Comparison of ENCODE assay signal across 34 cellular contexts in genomic region chr6:106811088-106811686, GRCh38.
"Had no signal": no experiment of that assay in that cellular context is flagged by ENCODE, and none has a peak within 500 bp of the region (broad histone marks: within the 10 kb centered on the region; RNA-seq: fewer than 3 reads in every experiment).

No MANE protein-coding gene starts in this region.

- H3K36me3 ChIP-seq: adrenal gland, brain microvascular endothelial cell, breast epithelium had no signal

- H3K27me3 ChIP-seq: adrenal gland, body of pancreas, brain microvascular endothelial cell, breast epithelium had no signal

- H3K4me1 ChIP-seq: adrenal gland, body of pancreas, breast epithelium had no signal

- FAIRE-seq: astrocyte, colon, TTC549 had no signal

- DNase-seq: activated B cell treated with CpG ODN at 0.5 μM for 24 hours; activated CD4-positive, alpha-beta memory T cell treated with anti-CD3 and anti-CD28 coated beads for 36 hours; activated CD4-positive, alpha-beta T cell treated with anti-CD3 and anti-CD28 coated beads for 4 hours; activated CD4-positive, alpha-beta T cell treated with anti-CD3 and anti-CD28 coated beads, Interleukin-2, amount 10 ng/mL, durations not matched to agents 24 days and 14 days; activated CD4-positive, alpha-beta T cell treated with anti-CD3 and anti-CD28 coated beads, Interleukin-2, amount 50 U/mL, for 1 hour; activated CD4-positive, alpha-beta T cell treated with anti-CD3 and anti-CD28 coated beads, Interleukin-2, amount 50 U/mL, for 4 hours; activated CD4-positive, CD25-positive, alpha-beta regulatory T cell treated with anti-CD3 and anti-CD28 coated beads, Interleukin-2, amount 50 U/mL, for 72 hours; activated CD8-positive, alpha-beta memory T cell treated with anti-CD3 and anti-CD28 coated beads, Interleukin-2, amount 50 U/mL, for 4 hours; activated CD8-positive, alpha-beta T cell treated with anti-CD3 and anti-CD28 coated beads for 36 hours; activated effector memory CD4-positive, alpha-beta T cell treated with anti-CD3 and anti-CD28 coated beads, Interleukin-2, amount 50 U/mL, for 16 hours; activated gamma-delta T cell treated with Interleukin-2 at 50 U/mL for 16 hours; activated naive CD4-positive, alpha-beta T cell; activated naive CD4-positive, alpha-beta T cell treated with anti-CD3 and anti-CD28 coated beads for 36 hours; activated naive CD4-positive, alpha-beta T cell treated with anti-CD3 and anti-CD28 coated beads, Interleukin-2, amount 50 U/mL, for 16 hours; activated naive CD8-positive, alpha-beta T cell treated with anti-CD3 and anti-CD28 coated beads for 36 hours; activated T-cell treated with anti-CD3 and anti-CD28 coated beads for 4 hours; activated T-cell treated with anti-CD3 and anti-CD28 coated beads, Interleukin-2, amount 50 U/mL, for 1 hour; activated T-cell treated with anti-CD3 and anti-CD28 coated beads, Interleukin-2, amount 50 U/mL, for 4 hours; activated T-cell treated with anti-CD3 and anti-CD28 coated beads, Interleukin-2, amount 50 U/mL, for 72 hours; adrenal gland; amniotic stem cell; aorta; body of pancreas; brain microvascular endothelial cell; central memory CD4-positive, alpha-beta T cell; T-helper 2 cell; T-helper 9 cell had no signal

- H3K27ac ChIP-seq: adrenal gland, body of pancreas, brain microvascular endothelial cell, breast epithelium, VCaP had no signal

- ATAC-seq: activated CD8-positive, alpha-beta T cell treated with anti-CD3 and anti-CD28 coated beads for 36 hours; activated naive CD4-positive, alpha-beta T cell treated with anti-CD3 and anti-CD28 coated beads, Interleukin-2, amount 50 U/mL, for 72 hours; activated T-cell treated with anti-CD3 and anti-CD28 coated beads, Interleukin-2, amount 50 U/mL, for 4 hours; activated T-cell treated with anti-CD3 and anti-CD28 coated beads, Interleukin-2, amount 50 U/mL, for 72 hours; activated T-helper 17 cell treated with anti-CD3 and anti-CD28 coated beads, Interleukin-2, amount 50 U/mL, for 72 hours; body of pancreas had no signal

- H3K4me3 ChIP-seq: adrenal gland, body of pancreas, breast epithelium had no signal
